31 cellular contexts compared by ENCODE assay signal in the genomic region with DNA sequence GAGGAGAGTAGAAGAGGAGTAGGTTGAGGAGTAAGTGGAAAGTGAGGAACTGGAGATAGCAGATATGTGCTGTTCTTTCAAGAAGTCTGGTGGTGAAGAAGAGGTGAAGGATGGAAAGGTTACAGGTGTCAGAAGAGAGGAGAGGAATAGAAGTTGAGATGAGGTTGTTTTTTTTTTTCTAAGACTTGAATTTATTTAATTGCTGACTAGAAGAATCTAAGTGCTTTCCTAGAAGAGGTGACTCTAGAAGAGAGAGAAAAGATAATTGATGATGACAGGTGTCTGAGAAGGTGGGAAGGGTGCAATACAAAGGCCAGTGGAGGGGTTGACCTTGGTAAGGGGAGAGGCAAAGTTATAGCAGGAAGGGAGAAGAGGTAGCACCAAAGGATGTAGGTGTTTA.
"Had no signal": no experiment of that assay in that cellular context is flagged by ENCODE, and none has a peak within 500 bp of the region (broad histone marks: within the 10 kb centered on the region; RNA-seq: fewer than 3 reads in every experiment).

No MANE protein-coding gene starts in this region.

- H3K27me3 ChIP-seq: MG63 had no signal

- H3K9me3 ChIP-seq: MG63 had no signal

- H3K4me3 ChIP-seq: MG63 had no signal

- DNase-seq: Karpas-422, Kasumi-1, MG63, MM.1S, MV-4-11, NCI-H1048, NCI-H1092, NCI-H1092 treated with DMSO at 0.1 percent for 48 hours, NCI-H1105, NCI-H1105 treated with DMSO at 0.1 percent for 48 hours, NCI-H1417 treated with DMSO at 0.1 percent for 48 hours, NCI-H1436, NCI-H1436 treated with DMSO at 0.1 percent for 48 hours, NCI-H146, NCI-H1694, NCI-H1694 treated with DMSO at 0.1 percent for 48 hours, NCI-H1930, NCI-H2029, NCI-H2081, NCI-H2081 treated with DMSO at 0.1 percent for 48 hours, NCI-H2107, NCI-H2171, NCI-H2171 treated with DMSO at 0.1 percent for 48 hours, NCI-H2227 treated with DMSO at 0.1 percent for 48 hours, NCI-H226, NCI-H345, NCI-H446, NCI-H446 treated with DMSO at 0.1 percent for 48 hours, NCI-H524, NCI-H524 treated with DMSO at 0.1 percent for 48 hours, NCI-H526 had no signal
